1 cellular context compared by ENCODE assay signal in genomic region chrX:113947548-113947947, GRCh38.
TF ChIP-seq lines count a peak whose summit lies in the region.

No MANE protein-coding gene starts in this region.

TF ChIP-seq in WTC11, 78 proteins besides CTCF, POLR2A, EP300 and RAD21 (continued from another document):
- TF ChIP-seq ARID4B (CRISPR knock-in tag; IDR thresholded peaks at IDR 0.05; ENCODE audit: borderline replicate concordance) (no peak), NR1H2 (CRISPR knock-in tag; IDR thresholded peaks at IDR 0.05) (no peak), NFATC4 (CRISPR knock-in tag; IDR thresholded peaks at IDR 0.05) (no peak), PRDM15 (CRISPR knock-in tag; IDR thresholded peaks at IDR 0.05) (no peak), OVOL2 (CRISPR knock-in tag; IDR thresholded peaks at IDR 0.05; ENCODE audit: borderline replicate concordance) (no peak), STAT6 (CRISPR knock-in tag; conservative IDR thresholded peaks at IDR 0.05; ENCODE audit: low read depth) (no peak), ZNF532 (CRISPR knock-in tag; IDR thresholded peaks at IDR 0.05; ENCODE audit: borderline replicate concordance) (no peak), KAT7 (CRISPR knock-in tag; IDR thresholded peaks at IDR 0.05; ENCODE audit: borderline replicate concordance) (no peak), NFE2L1 (CRISPR knock-in tag; IDR thresholded peaks at IDR 0.05) (no peak), IRF2 (CRISPR knock-in tag; IDR thresholded peaks at IDR 0.05; ENCODE audit: borderline replicate concordance, low read depth) (no peak), HMGXB4 (CRISPR knock-in tag; IDR thresholded peaks at IDR 0.05) (no peak)
